ENCODE assay signal across 10 cellular contexts in the genomic region with DNA sequence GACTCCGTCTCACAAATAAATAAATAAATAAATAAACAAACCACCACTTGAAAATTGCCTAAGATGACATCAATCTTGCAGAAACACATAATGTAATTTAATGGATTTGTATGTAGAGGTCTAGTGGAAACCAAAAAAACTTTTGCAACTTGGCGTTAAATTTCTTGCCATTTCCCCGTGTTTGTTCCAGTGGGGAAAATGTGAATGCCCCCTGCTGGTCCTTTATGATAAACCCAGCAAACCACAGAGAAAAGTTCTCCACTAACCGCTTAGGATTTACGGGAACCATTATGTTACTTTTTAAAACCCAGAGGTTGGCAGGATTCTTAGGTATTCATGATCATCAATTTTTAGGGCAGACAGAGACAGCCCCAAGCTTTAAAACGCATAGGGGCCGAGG. TPM values are rescaled to one million over a fixed set of nuclear protein-coding genes. Genes with fewer than 3 reads are reported as not detected.
DNase-seq lines count a peak whose midpoint lies in the region; ATAC-seq and TF ChIP-seq lines count a peak whose summit lies in the region.
"Had no signal": no experiment of that assay in that cellular context is flagged by ENCODE, and none has a peak within 500 bp of the region (broad histone marks: within the 10 kb centered on the region; RNA-seq: fewer than 3 reads in every experiment).

No MANE protein-coding gene starts in this region.

- H3K4me3 ChIP-seq in NB4 (ENCODE audit: low read depth, low read length) (no peak overlapping the region), trophoblast cell (ENCODE audit: low read depth, low read length) (no peak overlapping the region)

- no peak overlapping the region for H3K23ac ChIP-seq in trophoblast cell (ENCODE audit: low read length)

- H4K12ac ChIP-seq in trophoblast cell (ENCODE audit: low read depth, low read length) = no peak overlapping the region

- TF ChIP-seq POLR2A in NB4 (IDR thresholded peaks at IDR 0.05; ENCODE audit: extremely low read depth, insufficient read length) = no peak

- no peak overlapping the region for H3K9ac ChIP-seq in trophoblast cell (ENCODE audit: low read length)

- no peaks in the 10 kb centered on the region for H3K27me3 ChIP-seq in trophoblast cell (ENCODE audit: insufficient read depth, low read length)

- H2AK5ac ChIP-seq in trophoblast cell (ENCODE audit: low read length) = no peak overlapping the region

- H3K4me1 Mint-ChIP-seq in activated CD4-positive, alpha-beta T cell treated with anti-CD3 and anti-CD28 coated beads, Interleukin-2, amount 10 ng/mL, durations not matched to agents 24 days and 14 days = no peaks in the 10 kb centered on the region
- H3K4me1 Mint-ChIP-seq: activated naive CD8-positive, alpha-beta T cell treated with anti-CD3 and anti-CD28 coated beads, Interleukin-2, amount 50 U/mL, for 24 hours had no signal

- no peaks in the 10 kb centered on the region for H3K79me2 ChIP-seq in trophoblast cell (ENCODE audit: control insufficient read depth, insufficient read depth, low read length, poor library complexity)

- H3K27ac Mint-ChIP-seq in activated CD4-positive, alpha-beta T cell treated with anti-CD3 and anti-CD28 coated beads, Interleukin-2, amount 10 ng/mL, durations not matched to agents 24 days and 14 days = no peak overlapping the region
- H3K27ac Mint-ChIP-seq: activated naive CD8-positive, alpha-beta T cell treated with anti-CD3 and anti-CD28 coated beads, Interleukin-2, amount 50 U/mL, for 24 hours had no signal

- H3K9me3 Mint-ChIP-seq in activated CD4-positive, alpha-beta T cell treated with anti-CD3 and anti-CD28 coated beads, Interleukin-2, amount 10 ng/mL, durations not matched to agents 24 days and 14 days = no peaks in the 10 kb centered on the region
- H3K9me3 Mint-ChIP-seq: activated naive CD8-positive, alpha-beta T cell treated with anti-CD3 and anti-CD28 coated beads, Interleukin-2, amount 50 U/mL, for 24 hours had no signal

- peak; percentile 41 for DNase-seq in NB4 (ENCODE audit: low read depth)
- DNase-seq in dermis microvascular lymphatic vessel endothelial cell (ENCODE audit: low read depth in 2 of 2) = peak; percentile 45 to 63
- DNase-seq in trophoblast cell = peak; percentile 40 to 71
- DNase-seq in anterior cingulate cortex (lab: John Stamatoyannopoulos, UW) = no peak
- DNase-seq in activated CD4-positive, alpha-beta T cell treated with anti-CD3 and anti-CD28 coated beads, Interleukin-2, amount 10 ng/mL, durations not matched to agents 24 days and 14 days = no peak
- DNase-seq in middle frontal gyrus (ENCODE audit: extremely low spot score, low spot score) = no peak
- DNase-seq: activated naive CD8-positive, alpha-beta T cell treated with anti-CD3 and anti-CD28 coated beads, Interleukin-2, amount 50 U/mL, for 24 hours; NCI-H1436 had no signal

- H3K27me3 Mint-ChIP-seq in activated CD4-positive, alpha-beta T cell treated with anti-CD3 and anti-CD28 coated beads, Interleukin-2, amount 10 ng/mL, durations not matched to agents 24 days and 14 days = peaks cover 28% of the 10 kb centered on the region

- H3K36me3 Mint-ChIP-seq in activated CD4-positive, alpha-beta T cell treated with anti-CD3 and anti-CD28 coated beads, Interleukin-2, amount 10 ng/mL, durations not matched to agents 24 days and 14 days (ENCODE audit: low read depth) = no peaks in the 10 kb centered on the region

- no peak overlapping the region for H4K8ac ChIP-seq in trophoblast cell (ENCODE audit: low read depth, low read length)

- H3K9me3 ChIP-seq in trophoblast cell (ENCODE audit: insufficient read depth, low read depth, low read length) = peaks cover 2% of the 10 kb centered on the region

- peaks cover 7% of the 10 kb centered on the region for H3K79me1 ChIP-seq in trophoblast cell (ENCODE audit: low read length)

- intact Hi-C loops in activated CD4-positive, alpha-beta T cell treated with anti-CD3 and anti-CD28 coated beads, Interleukin-2, amount 10 ng/mL, durations not matched to agents 24 days and 14 days (cut with micrococcal nuclease) = no loop called here

- H3K4ac ChIP-seq in trophoblast cell (ENCODE audit: low read depth, low read length) = no peak overlapping the region

- H3K27ac ChIP-seq in trophoblast cell (ENCODE audit: low read depth, low read length) = no peak overlapping the region

- H4K91ac ChIP-seq in trophoblast cell (ENCODE audit: low read depth, low read length) = no peak overlapping the region

- H3K4me3 Mint-ChIP-seq in activated CD4-positive, alpha-beta T cell treated with anti-CD3 and anti-CD28 coated beads, Interleukin-2, amount 10 ng/mL, durations not matched to agents 24 days and 14 days = no peak overlapping the region
- H3K4me3 Mint-ChIP-seq: activated naive CD8-positive, alpha-beta T cell treated with anti-CD3 and anti-CD28 coated beads, Interleukin-2, amount 50 U/mL, for 24 hours had no signal

- WGBS in trophoblast cell (ENCODE audit: extremely low coverage, insufficient coverage, insufficient read length) = no CpG with 5 or more reads among the region's 7 CpGs

- no peak overlapping the region for H3K4me2 ChIP-seq in trophoblast cell (ENCODE audit: low read length)

- TF ChIP-seq CTCF in GM12872 (IDR thresholded peaks at IDR 0.05; ENCODE audit: insufficient read depth, low read depth, low read length) (peak; percentile 38), NB4 (IDR thresholded peaks at IDR 0.05; ENCODE audit: low read depth, low read length) (peak; percentile 71)

- no peak overlapping the region for H2BK120ac ChIP-seq in trophoblast cell (ENCODE audit: insufficient read depth, low read length, poor library complexity)

- no peak overlapping the region for H2BK5ac ChIP-seq in trophoblast cell (ENCODE audit: low read depth, low read length, poor library complexity)

- H3K14ac ChIP-seq in trophoblast cell (ENCODE audit: low read length) = no peak overlapping the region

- no peak overlapping the region for H2BK12ac ChIP-seq in trophoblast cell (ENCODE audit: low read length)

- H3K36me3 ChIP-seq in trophoblast cell (ENCODE audit: control insufficient read depth in 1 of 2, insufficient read depth in 2 of 2, low read length in 2 of 2) = no peaks in the 10 kb centered on the region

- H2AFZ ChIP-seq in trophoblast cell (ENCODE audit: insufficient read depth, low read length, poor library complexity) = no peak overlapping the region

- ATAC-seq in HG03439 (IDR thresholded peaks at IDR 0.05; ENCODE audit: unreplicated experiment) = no peak
- ATAC-seq: activated naive CD8-positive, alpha-beta T cell treated with anti-CD3 and anti-CD28 coated beads, Interleukin-2, amount 50 U/mL, for 24 hours had no signal

- peaks cover 7 to 11% of the 10 kb centered on the region in 2 experiments for H3K4me1 ChIP-seq in trophoblast cell (ENCODE audit: control insufficient read depth in 1 of 2, insufficient read depth in 2 of 2, low read length in 2 of 2)

- no peak overlapping the region for H3K18ac ChIP-seq in trophoblast cell (ENCODE audit: low read length)

RNA-seq across cellular contexts. Expression of gene LAMB4, which starts 32.5 kb away (rescaled TPM):
- 0.13 TPM in 2 replicates for total RNA-seq in dermis microvascular lymphatic vessel endothelial cell
- polyA plus RNA-seq in trophoblast cell (2013) = 0.56 and 0.85 TPM in 2 replicates
- not detected in 2 replicates for total RNA-seq in activated CD4-positive, alpha-beta T cell treated with anti-CD3 and anti-CD28 coated beads, Interleukin-2, amount 10 ng/mL, durations not matched to agents 24 days and 14 days

Comparison
In these comparisons a context has a peak if more than half of its experiments do, and no peak if none do; other contexts are left out.
1. DNase-seq: peak in NB4 (single experiment), dermis microvascular lymphatic vessel endothelial cell (2 of 2) and trophoblast cell (2 of 2); none in anterior cingulate cortex (0 of 58), activated CD4-positive, alpha-beta T cell treated with anti-CD3 and anti-CD28 coated beads, Interleukin-2, amount 10 ng/mL, durations not matched to agents 24 days and 14 days (single experiment) and middle frontal gyrus (single experiment).